Comparison of ENCODE assay signal across 15 cellular contexts in the genomic region with DNA sequence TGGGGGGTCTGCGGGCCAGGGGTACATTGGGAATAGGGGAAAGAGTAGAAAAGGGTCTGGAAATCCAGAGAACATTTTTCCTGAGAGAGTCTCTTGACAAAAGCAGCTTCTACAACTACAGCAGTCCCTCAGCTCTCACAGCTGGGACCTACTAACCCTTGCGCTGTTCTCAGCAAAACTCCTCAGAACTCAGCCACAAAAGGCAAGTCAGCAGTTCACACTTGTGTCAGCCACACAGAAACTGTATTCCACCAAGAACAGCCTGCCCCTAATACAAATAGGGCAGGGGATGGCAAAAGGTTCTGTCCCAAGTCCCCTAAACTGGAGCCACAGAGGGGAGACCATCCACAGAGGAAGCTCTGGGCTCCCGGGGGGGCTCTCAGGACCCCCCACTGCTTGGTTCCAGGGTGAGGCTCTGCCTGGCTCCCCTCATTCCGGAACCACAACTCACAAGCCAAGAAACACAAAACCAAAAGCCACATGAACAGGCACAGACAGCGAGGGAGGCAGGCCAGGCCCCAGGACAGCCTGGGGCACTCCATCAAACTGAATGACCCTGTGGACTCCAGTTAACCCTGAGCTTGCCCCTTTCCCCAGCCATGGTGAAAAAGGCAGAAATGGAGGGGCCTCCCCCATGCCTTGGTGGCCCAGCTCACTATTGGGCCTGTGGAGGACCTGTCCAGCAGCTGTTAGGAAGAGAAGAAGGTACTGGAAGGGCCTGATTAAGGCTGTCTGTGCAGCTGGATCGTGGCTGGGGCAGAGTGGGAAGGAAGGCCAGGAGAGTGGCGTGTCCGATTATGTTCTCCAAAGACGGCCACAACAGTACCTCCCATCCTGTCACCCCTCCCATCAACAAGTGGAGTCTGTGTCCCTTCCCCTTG.
A peak's percentile ranks its signal among the peaks of the same experiment; 100 is the strongest.
DNase-seq lines count a peak whose midpoint lies in the region; ATAC-seq and TF ChIP-seq lines count a peak whose summit lies in the region.
"Had no signal": no experiment of that assay in that cellular context is flagged by ENCODE, and none has a peak within 500 bp of the region (broad histone marks: within the 10 kb centered on the region; RNA-seq: fewer than 3 reads in every experiment).

No MANE protein-coding gene starts in this region.

- H3K9me3 ChIP-seq in MM.1S (replicated peaks; ENCODE audit: insufficient read depth, low read length): no peaks in the 10 kb centered on the region
- H3K9me3 ChIP-seq in parathyroid adenoma (ENCODE audit: control insufficient read depth, low read length): no peaks in the 10 kb centered on the region
- H3K9me3 ChIP-seq: Caco-2, mucosa of descending colon had no signal

- H3K27ac Mint-ChIP-seq in Calu3 (ENCODE audit: unreplicated experiment): no peak overlapping the region
- H3K27ac Mint-ChIP-seq: progenitor cell of endocrine pancreas; T-helper 1 cell treated with Interleukin-12 subunit alpha and Interleukin-12 subunit beta and Interleukin-4 antibody, amounts not matched to agents 30 μg/mL and 1 μg/mL, for 36 hours had no signal

- no peak for DNase-seq in Calu3
- peak; percentile 37 for DNase-seq in MM.1S
- DNase-seq in caudate nucleus (lab: John Stamatoyannopoulos, UW): no peak
- DNase-seq in NCI-H1105 treated with DMSO at 0.1 percent for 48 hours (lab: John Stamatoyannopoulos, UW): no peak
- DNase-seq in middle frontal gyrus (ENCODE audit: extremely low spot score, low spot score): no peak
- DNase-seq: activated CD4-positive, CD25-positive, alpha-beta regulatory T cell treated with anti-CD3 and anti-CD28 coated beads, Interleukin-2, amount 50 U/mL, for 72 hours; Caco-2; NCI-H1048 had no signal

- 0 out of 2 replicates have a peak, but pooled peaks cover 8% of the 10 kb centered on the region for H3K4me1 ChIP-seq in MM.1S (ENCODE audit: low read length)
- no peaks in the 10 kb centered on the region for H3K4me1 ChIP-seq in parathyroid adenoma
- H3K4me1 ChIP-seq: Caco-2 had no signal

- H3K4me2 ChIP-seq in MM.1S (ENCODE audit: low read depth, low read length): no peak overlapping the region
- no peak overlapping the region for H3K4me2 ChIP-seq in parathyroid adenoma (ENCODE audit: low read length)

- H3K36me3 ChIP-seq in MM.1S (replicated peaks; ENCODE audit: insufficient read depth, low read length): no peaks in the 10 kb centered on the region
- no peaks in the 10 kb centered on the region for H3K36me3 ChIP-seq in parathyroid adenoma (ENCODE audit: control insufficient read depth, insufficient read depth, low read length)

- H3K27ac ChIP-seq in MM.1S (ENCODE audit: low read length) (no peak overlapping the region), caudate nucleus (ENCODE audit: low read depth, low read length) (peak overlapping the region; percentile 12), parathyroid adenoma (peak overlapping the region; percentile 19)

- no peak overlapping the region for H3K9ac ChIP-seq in MM.1S (ENCODE audit: low read length)
- H3K9ac ChIP-seq in parathyroid adenoma: no peak overlapping the region

- H3K4me1 Mint-ChIP-seq in Calu3 (ENCODE audit: low read depth, unreplicated experiment): no peaks in the 10 kb centered on the region
- H3K4me1 Mint-ChIP-seq: IgD-negative memory B cell had no signal

- H3K9me3 Mint-ChIP-seq in Calu3 (ENCODE audit: low read depth, unreplicated experiment): no peaks in the 10 kb centered on the region
- H3K9me3 Mint-ChIP-seq: T-helper 1 cell treated with Interleukin-12 subunit alpha and Interleukin-12 subunit beta and Interleukin-4 antibody, amounts not matched to agents 30 μg/mL and 1 μg/mL, for 36 hours had no signal

- peaks cover 26% of the 10 kb centered on the region for H3K27me3 Mint-ChIP-seq in Calu3 (ENCODE audit: unreplicated experiment)

- no peaks in the 10 kb centered on the region for H3K27me3 ChIP-seq in MM.1S (replicated peaks; ENCODE audit: insufficient read depth, low read length)
- no peaks in the 10 kb centered on the region for H3K27me3 ChIP-seq in parathyroid adenoma (ENCODE audit: control insufficient read depth, insufficient read depth, low read length)

- ATAC-seq in GM21786 (IDR thresholded peaks at IDR 0.05; ENCODE audit: unreplicated experiment) (no peak), GM18909 (IDR thresholded peaks at IDR 0.05; ENCODE audit: poor library complexity, unreplicated experiment) (no peak)

- no peak for TF ChIP-seq CTCF in Calu3 (IDR thresholded peaks at IDR 0.05; ENCODE audit: unreplicated experiment)
- TF ChIP-seq CTCF in MM.1S (IDR thresholded peaks at IDR 0.05; ENCODE audit: low read length): no peak
- TF ChIP-seq CTCF in parathyroid adenoma (IDR thresholded peaks at IDR 0.05): no peak

- H2AFZ ChIP-seq in MM.1S (ENCODE audit: low read length) (no peak overlapping the region), parathyroid adenoma (no peak overlapping the region)

- H4K20me1 ChIP-seq in MM.1S (ENCODE audit: insufficient read depth, low read length): no peaks in the 10 kb centered on the region

- no peaks in the 10 kb centered on the region for H3K9me2 ChIP-seq in MM.1S (replicated peaks; ENCODE audit: insufficient read depth, low read length)

- no peaks in the 10 kb centered on the region for H3K36me3 Mint-ChIP-seq in Calu3 (ENCODE audit: insufficient read depth, unreplicated experiment)
- H3K36me3 Mint-ChIP-seq: IgD-negative memory B cell had no signal

- no peaks in the 10 kb centered on the region for H3F3A ChIP-seq in MM.1S (ENCODE audit: insufficient read depth, low read length)

- H3K79me2 ChIP-seq in MM.1S (ENCODE audit: low read length) (no peaks in the 10 kb centered on the region), parathyroid adenoma (no peaks in the 10 kb centered on the region)

- CTCF ChIA-PET in Calu3 (lab: Charles Lee): interaction anchor here (0.6 kb wide), 1 partner anchor 34 kb away, joined by 4 read pairs; no protein-coding TSS in a partner anchor

- intact Hi-C loops in Calu3 (cut with micrococcal nuclease; ENCODE audit: unreplicated experiment): loop anchor here (1.0 to 10.0 kb wide), 3 partner anchors 75 to 168 kb away; no protein-coding TSS in a partner anchor

- peak overlapping the region; percentile 36 for H3K4me3 Mint-ChIP-seq in Calu3 (ENCODE audit: low read depth, unreplicated experiment)
- H3K4me3 Mint-ChIP-seq: IgD-negative memory B cell; T-helper 1 cell treated with Interleukin-12 subunit alpha and Interleukin-12 subunit beta and Interleukin-4 antibody, amounts not matched to agents 30 μg/mL and 1 μg/mL, for 36 hours had no signal

- no peak overlapping the region for H3K4me3 ChIP-seq in MM.1S (ENCODE audit: low read length)
- no peak overlapping the region for H3K4me3 ChIP-seq in parathyroid adenoma (ENCODE audit: low read depth, low read length)
- H3K4me3 ChIP-seq: mucosa of descending colon had no signal

- no TSS peak for BruUV-seq in Calu3 (replicated peaks; lab: Mats Ljungman, UMichigan)
